In genomic region chr5:6436715-6437340, GRCh38 we compare ENCODE assay signal across 16 cellular contexts. TPM values are rescaled to one million over a fixed set of nuclear protein-coding genes. Genes with fewer than 3 reads are reported as not detected.
"Had no signal": no experiment of that assay in that cellular context is flagged by ENCODE, and none has a peak within 500 bp of the region (broad histone marks: within the 10 kb centered on the region; RNA-seq: fewer than 3 reads in every experiment).

No MANE protein-coding gene starts in this region.

- FAIRE-seq: kidney, pancreas had no signal

- H3K9me3 ChIP-seq: colonic mucosa, lower lobe of right lung, pancreas had no signal

- H3K27me3 ChIP-seq: colonic mucosa had no signal

- H3K36me3 ChIP-seq: cardiac muscle cell, colonic mucosa, lower lobe of right lung, pancreas, suprapubic skin had no signal

- ATAC-seq: lower lobe of right lung; pancreas; stimulated activated naive CD8-positive, alpha-beta T cell treated with anti-CD3 and anti-CD28 coated beads, Interleukin-15, Interleukin-2, amounts not matched to agents 100 U/mL and 50 U/mL, for 24 hours; WTC11 had no signal

- DNase-seq: activated CD4-positive, alpha-beta T cell treated with anti-CD3 and anti-CD28 coated beads for 48 hours; activated naive CD4-positive, alpha-beta T cell treated with anti-CD3 and anti-CD28 coated beads for 36 hours; colonic mucosa; foreskin melanocyte; head of caudate nucleus; kidney; lower lobe of right lung; midbrain; pancreas; stimulated activated CD4-positive, alpha-beta T cell treated with anti-CD3 and anti-CD28 coated beads, Interleukin-4, amount 100 ng/mL, for 1 hour; stimulated activated CD8-positive, alpha-beta memory T cell treated with anti-CD3 and anti-CD28 coated beads, Interleukin-4, amount 100 ng/mL, for 48 hours; stimulated activated naive CD8-positive, alpha-beta T cell treated with anti-CD3 and anti-CD28 coated beads, Interleukin-15, Interleukin-2, amounts not matched to agents 100 U/mL and 50 U/mL, for 24 hours had no signal

- H3K27ac ChIP-seq: cardiac muscle cell, colonic mucosa, lower lobe of right lung, pancreas, suprapubic skin had no signal

- H3K4me1 ChIP-seq: colonic mucosa, lower lobe of right lung, pancreas, suprapubic skin had no signal

- H3K4me3 ChIP-seq: cardiac muscle cell, colonic mucosa, lower lobe of right lung, pancreas, suprapubic skin had no signal

RNA-seq across cellular contexts. Expression of gene UBE2QL1, which starts 11.8 kb away (rescaled TPM):
- total RNA-seq: activated naive CD4-positive, alpha-beta T cell treated with anti-CD3 and anti-CD28 coated beads for 36 hours; lower lobe of right lung; renal cortical epithelial cell had no signal
